In genomic region chr1:156282479-156283222, GRCh38 we compare ENCODE assay signal across 8 cellular contexts.
A peak's percentile ranks its signal among the peaks of the same experiment; 100 is the strongest.
DNase-seq lines count a peak whose midpoint lies in the region; ATAC-seq and TF ChIP-seq lines count a peak whose summit lies in the region.

SMG5 (minus strand) TSS chr1:156282825; CDS start chr1:156282680, 145 bp downstream.

- no peaks in the 10 kb centered on the region for H3K27me3 Mint-ChIP-seq in central memory CD8-positive, alpha-beta T cell

- peak within 1 kb of the TSS; percentile 71 for H3K4me3 ChIP-seq in AG09309 (ENCODE audit: control insufficient read depth, low read depth, low read length)

- H3K9me3 Mint-ChIP-seq in central memory CD8-positive, alpha-beta T cell, result no peaks in the 10 kb centered on the region

- H3K27ac Mint-ChIP-seq in central memory CD8-positive, alpha-beta T cell (ENCODE audit: low read depth), result peak within 1 kb of the TSS; percentile 94

- TF ChIP-seq CTCF in AG09309 (IDR thresholded peaks at IDR 0.05; ENCODE audit: control insufficient read depth, insufficient read depth, low read depth, low read length, missing control alignments), result no peak

- H3K4me3 Mint-ChIP-seq in central memory CD8-positive, alpha-beta T cell, result peak within 1 kb of the TSS; percentile 98

- DNase-seq in AG09309 (ENCODE audit: low read depth) (peak; percentile 97), NCI-H446 (lab: John Stamatoyannopoulos, UW) (peak; percentile 97 to 99), iris pigment epithelial cell (ENCODE audit: low read depth) (peak; percentile 99)
- peak; percentile 88 for DNase-seq in activated CD4-positive, CD25-positive, alpha-beta regulatory T cell treated with anti-CD3 and anti-CD28 coated beads, Interleukin-2, amount 50 U/mL, for 16 hours (ENCODE audit: low read depth, low spot score)
- DNase-seq in central memory CD8-positive, alpha-beta T cell (ENCODE audit: low spot score in 2 of 2), result peak; percentile 85 to 94
- peak; percentile 92 for DNase-seq in stimulated activated CD4-positive, alpha-beta T cell treated with anti-CD3 and anti-CD28 coated beads, Interleukin-12 subunit alpha, Interleukin-12 subunit beta, amount 100 ng/mL, for 4 hours

- peak; percentile 83 for ATAC-seq in GM19025 (IDR thresholded peaks at IDR 0.05; ENCODE audit: low read depth, unreplicated experiment)
- ATAC-seq in HG03342 (IDR thresholded peaks at IDR 0.05; ENCODE audit: unreplicated experiment), result peak; percentile 80
- ATAC-seq in central memory CD8-positive, alpha-beta T cell (replicated peaks; ENCODE audit: extremely low read depth, poor library complexity, severe bottlenecking), result peak; percentile 94

- H3K36me3 Mint-ChIP-seq in central memory CD8-positive, alpha-beta T cell (ENCODE audit: insufficient read depth), result peaks cover 26% of the 10 kb centered on the region

- H3K4me1 Mint-ChIP-seq in central memory CD8-positive, alpha-beta T cell, result peaks cover 45% of the 10 kb centered on the region

Comparison
In these comparisons a context has a peak if more than half of its experiments do, and no peak if none do; other contexts are left out.
1. Peak in every context shown above with its lines: DNase-seq, ATAC-seq and H3K4me3 ChIP-seq.